Comparison of ENCODE assay signal across 8 cellular contexts in genomic region chr2:20568501-20569463, GRCh38.
DNase-seq lines count a peak whose midpoint lies in the region; ATAC-seq, FAIRE-seq and TF ChIP-seq lines count a peak whose summit lies in the region.
"Had no signal": no experiment of that assay in that cellular context is flagged by ENCODE, and none has a peak within 500 bp of the region (broad histone marks: within the 10 kb centered on the region; RNA-seq: fewer than 3 reads in every experiment).

No MANE protein-coding gene starts in this region.

- TF ChIP-seq CTCF in RWPE2 (IDR thresholded peaks at IDR 0.05; ENCODE audit: poor library complexity, severe bottlenecking) (no peak), H1 (IDR thresholded peaks at IDR 0.05; ENCODE audit: control extremely low read depth in 1 of 3, insufficient read depth in 1 of 3, low read depth in 1 of 3, low read length in 3 of 3) (no peak), tibial nerve (IDR thresholded peaks at IDR 0.05) (no peak)

- H3K18ac ChIP-seq in H1 (ENCODE audit: extremely low read depth, low read length), result peak overlapping the region; percentile 60; the same call in 1 of the 2 replicates

- no peaks in the 10 kb centered on the region for H3K79me2 ChIP-seq in H1 (ENCODE audit: control insufficient read depth in 1 of 2, insufficient read depth in 2 of 2, low read length in 2 of 2)

- FAIRE-seq in H1 (lab: Jason Lieb, UNC), result no peak

- H2BK15ac ChIP-seq in H1 (ENCODE audit: low read length), result no peak overlapping the region

- H2BK12ac ChIP-seq in H1 (ENCODE audit: low read depth, low read length), result no peak overlapping the region; the same call in 1 of the 2 replicates

- no peak overlapping the region for H3K9ac ChIP-seq in H1 (replicated peaks in 1 of 4; ENCODE audit: extremely low read depth in 1 of 4, low read depth in 3 of 4, low read length in 3 of 4)

- no peak overlapping the region for H4K91ac ChIP-seq in H1 (replicated peaks; ENCODE audit: insufficient read length, low read length)

- no peaks in the 10 kb centered on the region for H3K79me1 ChIP-seq in H1 (ENCODE audit: low read depth, low read length)

- no peak overlapping the region for H3K23ac ChIP-seq in H1 (ENCODE audit: insufficient read length)

- H3K27ac ChIP-seq in RWPE2 (ENCODE audit: poor library complexity, severe bottlenecking) (peak overlapping the region; percentile 40), H1 (ENCODE audit: low read depth, low read length) (no peak overlapping the region), tibial nerve (peak overlapping the region; percentile 52 to 87 (median 74))

- no peak overlapping the region for H4K5ac ChIP-seq in H1 (ENCODE audit: insufficient read length, low read depth, low read length)

- TF ChIP-seq RAD21 in H1 (IDR thresholded peaks at IDR 0.05 in 1 of 2, conservative IDR thresholded peaks at IDR 0.05 in 1 of 2; ENCODE audit: low read depth in 2 of 2, low read length in 2 of 2), result no peak

- H4K8ac ChIP-seq in H1 (ENCODE audit: extremely low read depth, insufficient read depth, low read length), result peak overlapping the region; percentile 4; the same call in 1 of the 2 replicates

- POLR2A ChIA-PET in H1 (lab: Charles Lee; ENCODE audit: partially characterized antibody), result interaction anchor here (1.0 to 1.5 kb wide), 3 partner anchors 11 to 121 kb away, joined by 3 to 7 read pairs (median 6); partner anchors contain the start of gene RHOB

- H3K4me1 ChIP-seq in RWPE2 (ENCODE audit: insufficient read depth, poor library complexity, severe bottlenecking), result peaks cover 12% of the 10 kb centered on the region
- H3K4me1 ChIP-seq in H1 (replicated peaks in 1 of 4; ENCODE audit: control insufficient read depth in 3 of 4, insufficient read depth in 4 of 4, low read length in 3 of 4), result peaks cover 4 to 11% (median 8%) of the 10 kb centered on the region in 4 experiments
- H3K4me1 ChIP-seq in tibial nerve, result peaks cover 0 to 78% (median 52%) of the 10 kb centered on the region in 4 donors

- H4K20me1 ChIP-seq in H1 (replicated peaks in 1 of 2; ENCODE audit: control insufficient read depth in 1 of 2, insufficient read depth in 2 of 2, low read length in 2 of 2), result no peaks in the 10 kb centered on the region

- no peak overlapping the region for H2BK5ac ChIP-seq in H1 (ENCODE audit: low read depth, low read length)

- CTCF ChIA-PET in H1 (lab: Charles Lee; ENCODE audit: partially characterized antibody), result interaction anchor here (0.7 to 2.2 kb wide), 14 partner anchors 9 to 127 kb away, joined by 3 to 9 read pairs (median 4); no protein-coding TSS in a partner anchor

- no peak for TF ChIP-seq POLR2A in H1 (IDR thresholded peaks at IDR 0.05; ENCODE audit: control extremely low read depth in 1 of 2, low read depth in 2 of 2, low read length in 2 of 2)
- TF ChIP-seq POLR2A in tibial nerve (IDR thresholded peaks at IDR 0.05), result no peak

- H2AFZ ChIP-seq in H1 (ENCODE audit: low read length), result no peak overlapping the region

- no peak overlapping the region for H3K4ac ChIP-seq in H1 (replicated peaks; ENCODE audit: insufficient read length, low read depth, low read length)

- DNase-seq in RWPE2 (ENCODE audit: low spot score), result no peak
- no peak for DNase-seq in H1 (ENCODE audit: low read depth in 1 of 2, low spot score in 2 of 2)
- peak; percentile 78 to 99 for DNase-seq in lung microvascular endothelial cell (ENCODE audit: low read depth in 2 of 2)
- DNase-seq in tibial nerve (ENCODE audit: low spot score in 2 of 2), result no peak
- DNase-seq in GM19238 (ENCODE audit: insufficient read length, low spot score), result no peak
- DNase-seq: NCI-H2081 treated with DMSO at 0.1 percent for 48 hours had no signal

- WGBS in H1 (ENCODE audit: extremely low coverage in 1 of 2, insufficient coverage in 1 of 2, insufficient read length in 1 of 2, insufficient replicate concordance in 2 of 2, low coverage in 1 of 2, low lambda C conversion rate in 2 of 2, missing lambda C conversion rate in 1 of 2), 2 experiments, result 90% methylated on average over 12 of the region's 13 CpGs; no CpG with 5 or more reads in 1 of the 2 experiments
- WGBS in tibial nerve, 2 donors, result 50 to 51% methylated on average over 13 of the region's 13 CpGs

- H3K4me3 ChIP-seq in RWPE2 (ENCODE audit: severe bottlenecking), result no peak overlapping the region
- H3K4me3 ChIP-seq in H1 (ENCODE audit: extremely low read depth in 1 of 4, insufficient read depth in 2 of 4, low read depth in 3 of 4, low read length in 4 of 4), result no peak overlapping the region
- no peak overlapping the region for H3K4me3 ChIP-seq in tibial nerve

- H3K4me2 ChIP-seq in H1 (ENCODE audit: insufficient read depth in 1 of 2, low read depth in 2 of 2, low read length in 2 of 2), result no peak overlapping the region

- no peaks in the 10 kb centered on the region for H3K36me3 ChIP-seq in RWPE2 (ENCODE audit: low read depth)
- no peaks in the 10 kb centered on the region for H3K36me3 ChIP-seq in H1 (ENCODE audit: control insufficient read depth in 2 of 4, insufficient read depth in 4 of 4, low read length in 3 of 4)
- H3K36me3 ChIP-seq in tibial nerve, result no peaks in the 10 kb centered on the region

- H3K9me3 ChIP-seq in RWPE2 (ENCODE audit: severe bottlenecking), result no peaks in the 10 kb centered on the region
- no peaks in the 10 kb centered on the region for H3K9me3 ChIP-seq in H1 (ENCODE audit: insufficient read depth in 2 of 2, low read depth in 1 of 2, low read length in 1 of 2)
- H3K9me3 ChIP-seq in tibial nerve, result no peaks in the 10 kb centered on the region

- no peak for TF ChIP-seq EP300 in H1 (IDR thresholded peaks at IDR 0.05; ENCODE audit: borderline replicate concordance in 1 of 2, low read depth in 2 of 2, low read length in 2 of 2)
- peak in 1 of 2 donors; percentile 36 for TF ChIP-seq EP300 in tibial nerve (IDR thresholded peaks at IDR 0.05)

- no peaks in the 10 kb centered on the region for H3K27me3 ChIP-seq in RWPE2 (ENCODE audit: insufficient read depth, poor library complexity, severe bottlenecking)
- no peaks in the 10 kb centered on the region; a peak in 3 of 7 replicates for H3K27me3 ChIP-seq in H1 (replicated peaks in 1 of 4; ENCODE audit: control insufficient read depth in 3 of 4, extremely low read depth in 1 of 4, insufficient read depth in 3 of 4, low read length in 3 of 4)
- no peaks in the 10 kb centered on the region for H3K27me3 ChIP-seq in tibial nerve

- ATAC-seq in RWPE2 (ENCODE audit: low read depth) (peak; percentile 16; the same call in 2 of the 3 replicates), HG03139 (IDR thresholded peaks at IDR 0.05; ENCODE audit: unreplicated experiment) (no peak), HG02588 (IDR thresholded peaks at IDR 0.05; ENCODE audit: unreplicated experiment) (no peak)

- H2AK5ac ChIP-seq in H1 (ENCODE audit: low read depth, low read length), result no peak overlapping the region

- no peak overlapping the region for H2BK20ac ChIP-seq in H1 (ENCODE audit: low read length)

- no peak overlapping the region for H3K56ac ChIP-seq in H1 (replicated peaks; ENCODE audit: insufficient read length, low read depth, low read length)

- H2BK120ac ChIP-seq in H1 (replicated peaks; ENCODE audit: low read depth, low read length), result no peak overlapping the region

- no peak overlapping the region for H3K14ac ChIP-seq in H1 (ENCODE audit: insufficient read length)

- no peaks in the 10 kb centered on the region for H3K23me2 ChIP-seq in H1 (ENCODE audit: low read depth, low read length)

TF ChIP-seq in H1, 55 proteins besides CTCF, POLR2A, EP300 and RAD21:
- TF ChIP-seq SIX5 (IDR thresholded peaks at IDR 0.05; ENCODE audit: low read depth, low read length) (no peak), ATF2 (IDR thresholded peaks at IDR 0.05; ENCODE audit: low read length) (no peak), CHD1 (IDR thresholded peaks at IDR 0.05; ENCODE audit: low read depth, low read length) (no peak), SIRT6 (IDR thresholded peaks at IDR 0.05; ENCODE audit: low read length) (no peak), CREB1 (IDR thresholded peaks at IDR 0.05) (no peak), RFX5 (IDR thresholded peaks at IDR 0.05; ENCODE audit: borderline replicate concordance, low read depth, low read length) (no peak), MAFK (IDR thresholded peaks at IDR 0.05; ENCODE audit: low read depth, low read length) (no peak), GTF2F1 (IDR thresholded peaks at IDR 0.05; ENCODE audit: borderline replicate concordance, low read depth, low read length) (no peak), NRF1 (IDR thresholded peaks at IDR 0.05; ENCODE audit: low read depth, low read length) (no peak)

Comparison
In these comparisons a context has a peak if more than half of its experiments do, and no peak if none do; other contexts are left out.
1. DNase-seq: peak in lung microvascular endothelial cell (2 of 2); none in RWPE2 (single experiment), H1 (0 of 2), tibial nerve (0 of 2) and GM19238 (single experiment).